ENCODE assay signal across 14 cellular contexts in the genomic region with DNA sequence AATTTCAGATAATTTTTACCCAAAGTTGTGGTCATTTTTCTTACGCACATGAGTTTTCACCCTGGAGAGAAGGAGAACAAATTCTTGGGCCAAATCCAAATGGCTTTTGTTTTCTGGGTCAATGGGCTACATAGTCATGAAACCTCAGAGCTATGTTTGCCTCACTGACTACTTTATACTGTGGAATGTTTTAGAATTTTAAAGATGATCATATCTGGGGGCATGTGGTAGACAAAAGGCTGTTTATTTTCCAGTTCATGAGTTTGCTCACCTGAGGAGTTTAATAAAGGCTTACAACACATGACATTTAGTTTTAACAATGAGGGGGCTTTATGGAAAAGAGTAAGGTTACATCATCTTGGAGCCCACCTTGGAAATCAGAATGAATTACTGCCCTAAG.
DNase-seq lines count a peak whose midpoint lies in the region; ATAC-seq lines count a peak whose summit lies in the region.
"Had no signal": no experiment of that assay in that cellular context is flagged by ENCODE, and none has a peak within 500 bp of the region (broad histone marks: within the 10 kb centered on the region; RNA-seq: fewer than 3 reads in every experiment).

No MANE protein-coding gene starts in this region.

- DNase-seq in NCI-H69 (lab: John Stamatoyannopoulos, UW), result peak; percentile 9
- DNase-seq in astrocyte of the hippocampus (ENCODE audit: low read depth, low spot score), result peak; percentile 11
- DNase-seq in left kidney (ENCODE audit: low read depth, low spot score), result peak; percentile 9
- DNase-seq in islet precursor cell, result no peak
- DNase-seq in COLO829 (ENCODE audit: low spot score), result no peak
- DNase-seq: AML-193; Calu3; CD4-positive, alpha-beta T cell; CD8-positive, alpha-beta T cell; COR-L47; DMS79 treated with DMSO at 0.1 percent for 48 hours; GF-D8 had no signal

- no peak for ATAC-seq in HG03432 (IDR thresholded peaks at IDR 0.05; ENCODE audit: unreplicated experiment)
- ATAC-seq: A549; CD8-positive, alpha-beta T cell had no signal

Comparison
In these comparisons a context has a peak if more than half of its experiments do, and no peak if none do; other contexts are left out.
1. DNase-seq: peak in NCI-H69 (single experiment), astrocyte of the hippocampus (single experiment) and left kidney (single experiment); none in islet precursor cell (single experiment) and COLO829 (single experiment).